Comparison of ENCODE assay signal across 25 cellular contexts in the genomic region with DNA sequence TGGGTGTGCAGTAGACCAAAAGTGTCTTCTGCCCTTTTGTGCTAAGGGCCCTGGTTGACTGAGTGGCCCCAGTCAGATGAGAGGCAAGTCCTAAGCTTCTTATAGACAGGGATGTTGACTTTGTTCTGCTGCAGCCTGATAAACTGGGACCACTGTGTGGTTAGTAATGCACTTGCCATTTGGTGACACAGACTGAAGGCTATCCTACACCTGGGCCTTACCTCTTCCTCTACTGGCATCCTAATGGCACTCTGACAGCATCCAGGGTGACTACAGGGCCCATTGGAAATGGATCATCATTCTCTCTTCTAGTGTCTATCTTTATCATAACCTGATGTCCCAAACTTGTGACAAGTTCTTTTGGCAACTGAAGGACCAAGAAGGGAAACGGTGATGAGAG. TPM values are rescaled to one million over a fixed set of nuclear protein-coding genes. Genes with fewer than 3 reads are reported as not detected.
A peak's percentile ranks its signal among the peaks of the same experiment; 100 is the strongest.
DNase-seq lines count a peak whose midpoint lies in the region; ATAC-seq, FAIRE-seq and TF ChIP-seq lines count a peak whose summit lies in the region.
"Had no signal": no experiment of that assay in that cellular context is flagged by ENCODE, and none has a peak within 500 bp of the region (broad histone marks: within the 10 kb centered on the region; RNA-seq: fewer than 3 reads in every experiment).

No MANE protein-coding gene starts in this region.

- no peaks in the 10 kb centered on the region for H3K9me3 ChIP-seq in T-helper 17 cell (ENCODE audit: control insufficient read depth, low read length, poor library complexity, severe bottlenecking)
- H3K9me3 ChIP-seq in endodermal cell (ENCODE audit: control insufficient read depth, low read length), result no peaks in the 10 kb centered on the region
- no peaks in the 10 kb centered on the region for H3K9me3 ChIP-seq in PC-3 (ENCODE audit: low read length)
- H3K9me3 ChIP-seq: body of pancreas had no signal

- H3K27ac Mint-ChIP-seq in activated T-cell treated with anti-CD3 and anti-CD28 coated beads, Interleukin-2, amount 50 U/mL, for 72 hours, result peak overlapping the region; percentile 6
- H3K27ac Mint-ChIP-seq in T-helper 17 cell (peak overlapping the region; percentile 98), endodermal cell (no peak overlapping the region)
- H3K27ac Mint-ChIP-seq in stimulated activated naive B cell treated with anti-CD40 and anti-IgM and Interleukin-4, amounts not matched to agents 10 μg/mL and 1 μg/mL and 100 μg/mL, for 72 hours, result peak overlapping the region; percentile 11
- H3K27ac Mint-ChIP-seq: H9, WTC11 had no signal

- TF ChIP-seq CTCF in endodermal cell (conservative IDR thresholded peaks at IDR 0.05) (no peak), PC-3 (conservative IDR thresholded peaks at IDR 0.05; ENCODE audit: low read depth, low read length) (no peak), GM10266 (IDR thresholded peaks at IDR 0.05; ENCODE audit: control insufficient read depth, insufficient read depth, low read depth, missing control alignments) (no peak)

- peaks cover 28% of the 10 kb centered on the region for H3K79me2 ChIP-seq in PC-3 (ENCODE audit: low read length)

- no peaks in the 10 kb centered on the region for H3K9me3 Mint-ChIP-seq in activated T-cell treated with anti-CD3 and anti-CD28 coated beads, Interleukin-2, amount 50 U/mL, for 72 hours
- peaks cover 2% of the 10 kb centered on the region for H3K9me3 Mint-ChIP-seq in endodermal cell
- H3K9me3 Mint-ChIP-seq in stimulated activated naive B cell treated with anti-CD40 and anti-IgM and Interleukin-4, amounts not matched to agents 10 μg/mL and 1 μg/mL and 100 μg/mL, for 72 hours, result no peaks in the 10 kb centered on the region
- H3K9me3 Mint-ChIP-seq: H9 had no signal

- WGBS in endodermal cell (ENCODE audit: insufficient coverage in 1 of 2, insufficient read length in 1 of 2), 2 experiments, result 100% methylated on average over 1 of the region's 1 CpG; no CpG with 5 or more reads in 1 of the 2 experiments

- no peak overlapping the region for H3K4me2 ChIP-seq in PC-3 (ENCODE audit: low read length)

- intact Hi-C loops in PC-3 (cut with micrococcal nuclease), result no loop called here

- ATAC-seq in activated T-cell treated with anti-CD3 and anti-CD28 coated beads, Interleukin-2, amount 50 U/mL, for 72 hours (replicated peaks in 1 of 2), result no peak
- ATAC-seq in T-helper 17 cell (no peak), PC-3 (no peak)
- no peak for ATAC-seq in stimulated activated naive B cell treated with anti-CD40 and anti-IgM and Interleukin-4, amounts not matched to agents 10 μg/mL and 1 μg/mL and 100 μg/mL, for 72 hours (replicated peaks)
- ATAC-seq: body of pancreas, T-cell, WTC11 had no signal

- H3K27me3 Mint-ChIP-seq in activated T-cell treated with anti-CD3 and anti-CD28 coated beads, Interleukin-2, amount 50 U/mL, for 72 hours (ENCODE audit: low read depth), result no peaks in the 10 kb centered on the region
- H3K27me3 Mint-ChIP-seq in T-helper 17 cell, result no peaks in the 10 kb centered on the region
- no peaks in the 10 kb centered on the region for H3K27me3 Mint-ChIP-seq in endodermal cell (ENCODE audit: insufficient read depth)
- H3K27me3 Mint-ChIP-seq in stimulated activated naive B cell treated with anti-CD40 and anti-IgM and Interleukin-4, amounts not matched to agents 10 μg/mL and 1 μg/mL and 100 μg/mL, for 72 hours, result no peaks in the 10 kb centered on the region
- H3K27me3 Mint-ChIP-seq: T-cell had no signal

- no peak overlapping the region for H2AFZ ChIP-seq in PC-3 (ENCODE audit: low read length)

- H3K27ac ChIP-seq in endodermal cell (ENCODE audit: low read depth, low read length) (no peak overlapping the region), PC-3 (ENCODE audit: low read length) (no peak overlapping the region)

- H3K9me2 ChIP-seq in PC-3 (replicated peaks; ENCODE audit: low read length), result no peaks in the 10 kb centered on the region

- H3K9ac ChIP-seq in endodermal cell (ENCODE audit: extremely low read depth, low read length, poor library complexity, severe bottlenecking), result no peak overlapping the region
- no peak overlapping the region for H3K9ac ChIP-seq in PC-3 (ENCODE audit: low read length)

- H3K4me3 ChIP-seq in endodermal cell (ENCODE audit: low read length) (peak overlapping the region; percentile 42), PC-3 (ENCODE audit: low read length) (no peak overlapping the region)
- H3K4me3 ChIP-seq: body of pancreas, lung had no signal

- no peak overlapping the region for H3K4me3 Mint-ChIP-seq in activated T-cell treated with anti-CD3 and anti-CD28 coated beads, Interleukin-2, amount 50 U/mL, for 72 hours
- H3K4me3 Mint-ChIP-seq in T-helper 17 cell (no peak overlapping the region), endodermal cell (no peak overlapping the region)
- no peak overlapping the region for H3K4me3 Mint-ChIP-seq in stimulated activated naive B cell treated with anti-CD40 and anti-IgM and Interleukin-4, amounts not matched to agents 10 μg/mL and 1 μg/mL and 100 μg/mL, for 72 hours
- H3K4me3 Mint-ChIP-seq: WTC11 had no signal

- H3K36me3 Mint-ChIP-seq in activated T-cell treated with anti-CD3 and anti-CD28 coated beads, Interleukin-2, amount 50 U/mL, for 72 hours (ENCODE audit: insufficient read depth in 2 of 2), result peaks cover 9 to 18% of the 10 kb centered on the region in 2 donors
- H3K36me3 Mint-ChIP-seq in T-helper 17 cell (ENCODE audit: low read depth) (peaks cover 3% of the 10 kb centered on the region), endodermal cell (ENCODE audit: low read depth) (peaks cover 38% of the 10 kb centered on the region)
- peaks cover 38 to 76% of the 10 kb centered on the region in 2 donors for H3K36me3 Mint-ChIP-seq in stimulated activated naive B cell treated with anti-CD40 and anti-IgM and Interleukin-4, amounts not matched to agents 10 μg/mL and 1 μg/mL and 100 μg/mL, for 72 hours

- H3F3A ChIP-seq in PC-3 (ENCODE audit: low read length, unreplicated experiment), result no peaks in the 10 kb centered on the region

- FAIRE-seq in frontal cortex (lab: Jason Lieb, UNC), result no peak
- FAIRE-seq: colon, endometrium, urothelium cell line had no signal

- CTCF ChIA-PET in PC-3 (lab: Charles Lee), result no interaction called here

- H3K36me3 ChIP-seq in endodermal cell (ENCODE audit: control insufficient read depth, insufficient read depth, low read length), result peaks cover 27% of the 10 kb centered on the region
- H3K36me3 ChIP-seq in PC-3 (ENCODE audit: low read depth, low read length), result peaks cover 18% of the 10 kb centered on the region; the same call in 1 of the 2 replicates

- POLR2A ChIA-PET in PC-3 (lab: Charles Lee; ENCODE audit: unreplicated experiment), result no interaction called here

- DNase-seq in activated T-cell treated with anti-CD3 and anti-CD28 coated beads, Interleukin-2, amount 50 U/mL, for 72 hours, result no peak
- DNase-seq in activated T-cell treated with anti-CD3 and anti-CD28 coated beads, Interleukin-2, amount 50 U/mL, for 48 hours, result no peak
- DNase-seq in T-helper 17 cell (no peak), endodermal cell (no peak), frontal cortex (ENCODE audit: low spot score in 2 of 2) (no peak), PC-3 (no peak), GM10266 (ENCODE audit: extremely low spot score) (no peak)
- DNase-seq in stimulated activated naive B cell treated with anti-CD40 and anti-IgM and Interleukin-4, amounts not matched to agents 10 μg/mL and 1 μg/mL and 100 μg/mL, for 72 hours, result no peak
- DNase-seq: ACHN; activated gamma-delta T cell; body of pancreas; DMS79; H9; NCI-H146; NCI-H2171; NCI-H748 treated with DMSO at 0.1 percent for 48 hours; SIG-M5; stimulated activated CD4-positive, alpha-beta T cell treated with anti-CD3 and anti-CD28 coated beads, Interleukin-2, amount 100 ng/mL, for 24 hours; T-cell had no signal

- H3K4me1 Mint-ChIP-seq in activated T-cell treated with anti-CD3 and anti-CD28 coated beads, Interleukin-2, amount 50 U/mL, for 72 hours (ENCODE audit: low read depth), result peaks cover 60% of the 10 kb centered on the region
- H3K4me1 Mint-ChIP-seq in T-helper 17 cell (peaks cover 47% of the 10 kb centered on the region), endodermal cell (peaks cover 28% of the 10 kb centered on the region)
- peaks cover 52 to 75% of the 10 kb centered on the region in 2 donors for H3K4me1 Mint-ChIP-seq in stimulated activated naive B cell treated with anti-CD40 and anti-IgM and Interleukin-4, amounts not matched to agents 10 μg/mL and 1 μg/mL and 100 μg/mL, for 72 hours

- no peaks in the 10 kb centered on the region for H3K27me3 ChIP-seq in endodermal cell (ENCODE audit: control insufficient read depth, insufficient read depth, low read length, poor library complexity, severe bottlenecking)
- no peaks in the 10 kb centered on the region for H3K27me3 ChIP-seq in PC-3 (ENCODE audit: low read length)
- H3K27me3 ChIP-seq: body of pancreas had no signal

- no peaks in the 10 kb centered on the region for H4K20me1 ChIP-seq in PC-3 (ENCODE audit: low read length)

- BruUV-seq in PC-3 (replicated peaks; lab: Mats Ljungman, UMichigan), result no TSS peak

- H3K4me1 ChIP-seq in endodermal cell (ENCODE audit: control insufficient read depth, insufficient read depth, low read length) (peaks cover 26% of the 10 kb centered on the region), PC-3 (ENCODE audit: insufficient read depth, low read length) (peaks cover 18% of the 10 kb centered on the region)

RNA-seq across cellular contexts. Expression of a gene that starts 3.3 kb away (rescaled TPM):
- 10 to 100 TPM; 38.5 to 44.8 TPM for total RNA-seq in activated T-cell treated with anti-CD3 and anti-CD28 coated beads, Interleukin-2, amount 50 U/mL, for 72 hours
- total RNA-seq in T-helper 17 cell (10 to 100 TPM; 64.3 to 82.6 TPM), endodermal cell (10 to 100 TPM; 40.4 to 41.3 TPM), frontal cortex (16.3 TPM), PC-3 (2014; rRNA removed) (24.7 and 29.8 TPM in 2 replicates)
- 72.3 TPM for polyA plus RNA-seq in endodermal cell (2013, experiment 1 of 2)
- 58.7 TPM for polyA plus RNA-seq in endodermal cell (2013, experiment 2 of 2)

RNA-seq across cellular contexts. Expression of a gene that starts 9.5 kb away (rescaled TPM):
- total RNA-seq in activated T-cell treated with anti-CD3 and anti-CD28 coated beads, Interleukin-2, amount 50 U/mL, for 72 hours, result 100 to 1,000 TPM; 114 to 126 TPM
- total RNA-seq in T-helper 17 cell, result 100 to 1,000 TPM; 118 to 128 TPM
- 10 to 100 TPM; 46.2 to 46.6 TPM for total RNA-seq in endodermal cell
- 34.2 TPM for polyA plus RNA-seq in endodermal cell (2013, experiment 1 of 2)
- 29.1 TPM for polyA plus RNA-seq in endodermal cell (2013, experiment 2 of 2)
- 13.9 TPM for total RNA-seq in frontal cortex
- 50.9 and 51.6 TPM in 2 replicates for total RNA-seq in PC-3 (2014; rRNA removed)

RNA-seq across cellular contexts. Expression of a gene that starts 9.8 kb away (rescaled TPM):
- 10 to 100 TPM; 15.7 to 30.7 TPM for total RNA-seq in activated T-cell treated with anti-CD3 and anti-CD28 coated beads, Interleukin-2, amount 50 U/mL, for 72 hours
- total RNA-seq in T-helper 17 cell (1 to 10 TPM; 4.2 to 6.0 TPM), endodermal cell (1 to 10 TPM; 2.1 to 2.4 TPM), frontal cortex (not detected), PC-3 (2014; rRNA removed) (2.9 and 3.4 TPM in 2 replicates)
- polyA plus RNA-seq in endodermal cell (2013, experiment 1 of 2), result 0.46 TPM
- polyA plus RNA-seq in endodermal cell (2013, experiment 2 of 2), result 0.83 TPM

RNA-seq across cellular contexts. Expression of a gene that starts 40.5 kb away (rescaled TPM):
- under 1 TPM; 0.09 to 0.14 TPM for total RNA-seq in activated T-cell treated with anti-CD3 and anti-CD28 coated beads, Interleukin-2, amount 50 U/mL, for 72 hours
- under 1 TPM in 1 of 2 donors, not detected in 1; 0.22 TPM for total RNA-seq in T-helper 17 cell
- total RNA-seq in endodermal cell, result 10 to 100 TPM; 19.5 to 19.7 TPM
- polyA plus RNA-seq in endodermal cell (2013, experiment 1 of 2), result 26.5 TPM
- polyA plus RNA-seq in endodermal cell (2013, experiment 2 of 2), result 26.2 TPM
- 9.8 TPM for total RNA-seq in frontal cortex
- total RNA-seq in PC-3 (2014; rRNA removed), result 2.7 and 3.1 TPM in 2 replicates
- total RNA-seq: M059J had no signal
